In genomic region chrX:136148391-136148790, GRCh38 we compare ENCODE assay signal across 9 cellular contexts. TPM values are rescaled to one million over a fixed set of nuclear protein-coding genes. Genes with fewer than 3 reads are reported as not detected.
DNase-seq lines count a peak whose midpoint lies in the region; ATAC-seq and TF ChIP-seq lines count a peak whose summit lies in the region.
"Had no signal": no experiment of that assay in that cellular context is flagged by ENCODE, and none has a peak within 500 bp of the region (broad histone marks: within the 10 kb centered on the region; RNA-seq: fewer than 3 reads in every experiment).

No MANE protein-coding gene starts in this region.

- H4K8ac ChIP-seq in mesenchymal stem cell (ENCODE audit: low read length), result no peak overlapping the region

- in situ Hi-C loops in transverse colon (cut with MboI; ENCODE audit: low pct_ligation_motif_present in 1 of 4, low pct_unique_long_range_greater_than_20kb in 1 of 4, low sequenced_read_pairs in 3 of 4), result no loop called here

- H3K27ac Mint-ChIP-seq in activated T-cell treated with anti-CD3 and anti-CD28 coated beads, Interleukin-2, amount 50 U/mL, for 72 hours, result no peak overlapping the region

- H3K4me3 Mint-ChIP-seq in activated T-cell treated with anti-CD3 and anti-CD28 coated beads, Interleukin-2, amount 50 U/mL, for 72 hours, result peak overlapping the region; percentile 62 to 65

- peak overlapping the region; percentile 36 for H3K4me2 ChIP-seq in mesenchymal stem cell (ENCODE audit: low read length, poor library complexity, severe bottlenecking)

- peak overlapping the region; percentile 60 to 78 (median 66) for H3K4me3 ChIP-seq in breast epithelium
- H3K4me3 ChIP-seq in mesenchymal stem cell (ENCODE audit: insufficient read depth in 1 of 2, low read depth in 1 of 2, low read length in 2 of 2), result peak overlapping the region; percentile 75 to 81
- peak overlapping the region; percentile 1 to 70 (median 61) for H3K4me3 ChIP-seq in transverse colon

- TF ChIP-seq POLR2A in breast epithelium (IDR thresholded peaks at IDR 0.05) (no peak), transverse colon (IDR thresholded peaks at IDR 0.05) (no peak)

- H2BK12ac ChIP-seq in mesenchymal stem cell (ENCODE audit: low read length in 2 of 2), result no peak overlapping the region

- no peak overlapping the region for H3K18ac ChIP-seq in mesenchymal stem cell (ENCODE audit: low read depth in 1 of 2, low read length in 2 of 2)

- H3K36me3 Mint-ChIP-seq in activated T-cell treated with anti-CD3 and anti-CD28 coated beads, Interleukin-2, amount 50 U/mL, for 72 hours (ENCODE audit: insufficient read depth in 2 of 2), result no peaks in the 10 kb centered on the region

- no peak overlapping the region for H2BK120ac ChIP-seq in mesenchymal stem cell (ENCODE audit: low read depth, low read length)

- peaks cover 34% of the 10 kb centered on the region for H3K27me3 Mint-ChIP-seq in activated T-cell treated with anti-CD3 and anti-CD28 coated beads, Interleukin-2, amount 50 U/mL, for 72 hours (ENCODE audit: low read depth)

- no peak overlapping the region for H3K14ac ChIP-seq in mesenchymal stem cell (ENCODE audit: low read length in 2 of 2)

- peak overlapping the region; percentile 74 for H3K9ac ChIP-seq in mesenchymal stem cell (ENCODE audit: low read length)

- TF ChIP-seq CTCF in breast epithelium (IDR thresholded peaks at IDR 0.05) (no peak), transverse colon (IDR thresholded peaks at IDR 0.05) (no peak)

- no peak for ATAC-seq in activated T-cell treated with anti-CD3 and anti-CD28 coated beads, Interleukin-2, amount 50 U/mL, for 72 hours (replicated peaks in 1 of 2)
- ATAC-seq in left colon, result no peak

- no peak overlapping the region for H2AFZ ChIP-seq in mesenchymal stem cell (ENCODE audit: low read depth, low read length)

- no peaks in the 10 kb centered on the region for H3K79me1 ChIP-seq in mesenchymal stem cell (replicated peaks; ENCODE audit: low read length, poor library complexity, severe bottlenecking)

- H2BK15ac ChIP-seq in mesenchymal stem cell (ENCODE audit: low read depth, poor library complexity, severe bottlenecking), result no peak overlapping the region

- H3K27ac ChIP-seq in breast epithelium (peak overlapping the region; percentile 72 to 92), mesenchymal stem cell (ENCODE audit: low read length, poor library complexity, severe bottlenecking) (peak overlapping the region; percentile 13), transverse colon (peak overlapping the region; percentile 88 to 94 (median 90))

- DNase-seq in activated T-cell treated with anti-CD3 and anti-CD28 coated beads, Interleukin-2, amount 50 U/mL, for 72 hours, result no peak
- DNase-seq in activated T-cell treated with anti-CD3 and anti-CD28 coated beads, Interleukin-2, amount 50 U/mL, for 48 hours, result no peak
- DNase-seq in breast epithelium (ENCODE audit: low spot score in 2 of 2), result no peak
- no peak for DNase-seq in mesenchymal stem cell
- no peak for DNase-seq in transverse colon
- DNase-seq in left colon, result no peak
- DNase-seq in activated CD8-positive, alpha-beta memory T cell treated with anti-CD3 and anti-CD28 coated beads for 24 hours, result no peak
- no peak for DNase-seq in stimulated activated CD4-positive, alpha-beta T cell treated with anti-CD3 and anti-CD28 coated beads, Interleukin-2, amount 100 ng/mL, for 24 hours
- DNase-seq: DMS153 had no signal

- no peaks in the 10 kb centered on the region for H3K9me3 ChIP-seq in breast epithelium
- no peaks in the 10 kb centered on the region for H3K9me3 ChIP-seq in mesenchymal stem cell (ENCODE audit: control insufficient read depth, low read length)
- H3K9me3 ChIP-seq in transverse colon, result no peaks in the 10 kb centered on the region

- no peak overlapping the region for H3K23ac ChIP-seq in mesenchymal stem cell (ENCODE audit: low read length in 2 of 2)

- no peak overlapping the region for H2BK5ac ChIP-seq in mesenchymal stem cell (ENCODE audit: low read depth, low read length, poor library complexity, severe bottlenecking)

- H3K36me3 ChIP-seq in breast epithelium (no peaks in the 10 kb centered on the region), mesenchymal stem cell (ENCODE audit: control insufficient read depth in 1 of 2, insufficient read depth in 2 of 2, low read depth in 1 of 2, low read length in 2 of 2) (no peaks in the 10 kb centered on the region), transverse colon (no peaks in the 10 kb centered on the region)

- 12% methylated on average over 11 of the region's 17 CpGs for WGBS in mesenchymal stem cell
- WGBS in transverse colon (ENCODE audit: low coverage in 1 of 2), 2 donors, result 25 to 63% methylated on average over 4 to 17 of the region's 17 CpGs

- H3K9me3 Mint-ChIP-seq in activated T-cell treated with anti-CD3 and anti-CD28 coated beads, Interleukin-2, amount 50 U/mL, for 72 hours, result peaks cover 0 to 1% of the 10 kb centered on the region in 2 donors

- H3K27me3 ChIP-seq in breast epithelium (peaks cover 0 to 42% of the 10 kb centered on the region in 2 donors), mesenchymal stem cell (ENCODE audit: control insufficient read depth in 1 of 2, insufficient read depth in 1 of 2, low read length in 2 of 2) (peaks cover 0 to 16% of the 10 kb centered on the region in 2 experiments), transverse colon (no peaks in the 10 kb centered on the region)

- H3K4me1 Mint-ChIP-seq in activated T-cell treated with anti-CD3 and anti-CD28 coated beads, Interleukin-2, amount 50 U/mL, for 72 hours (ENCODE audit: low read depth), result peaks cover 26% of the 10 kb centered on the region

- H4K91ac ChIP-seq in mesenchymal stem cell (ENCODE audit: low read length), result no peak overlapping the region

- no peak overlapping the region for H3K4ac ChIP-seq in mesenchymal stem cell (ENCODE audit: low read depth in 1 of 2, low read length in 2 of 2)

- no peak overlapping the region for H2AK5ac ChIP-seq in mesenchymal stem cell (ENCODE audit: low read length, severe bottlenecking)

- intact Hi-C loops in breast epithelium (cut with DNase I; ENCODE audit: low total_unique reads), result no loop called here
- intact Hi-C loops in transverse colon (cut with DNase I; ENCODE audit: low total_unique reads), result loop anchor here (5.0 kb wide), 1 partner anchor 91 kb away; no protein-coding TSS in a partner anchor
- intact Hi-C loops in left colon (cut with DNase I, micrococcal nuclease), result no loop called here

- TF ChIP-seq EP300 in transverse colon (IDR thresholded peaks at IDR 0.05; ENCODE audit: low read depth), result no peak

- H3K4me1 ChIP-seq in breast epithelium (no peaks in the 10 kb centered on the region), mesenchymal stem cell (ENCODE audit: control insufficient read depth, insufficient read depth, low read depth, low read length) (peaks cover 3% of the 10 kb centered on the region), transverse colon (peaks cover 0 to 5% (median 2%) of the 10 kb centered on the region in 4 donors)

RNA-seq across cellular contexts. Expression of gene FHL1, which starts 1.1 kb away (rescaled TPM):
- total RNA-seq in activated T-cell treated with anti-CD3 and anti-CD28 coated beads, Interleukin-2, amount 50 U/mL, for 72 hours, result 10 to 100 TPM; 15.7 to 18.7 TPM
- total RNA-seq in breast epithelium (1,000 to 10,000 TPM in 1 of 3 donors, 100 to 1,000 TPM in 2; 299 to 1,250 (median 654) TPM), transverse colon (100 to 1,000 TPM; 139 to 617 (median 162) TPM), left colon (100 to 1,000 TPM in 1 of 2 donors, 10 to 100 TPM in 1; 24.8 to 175 TPM)
- polyA plus RNA-seq in mesenchymal stem cell (2013, experiment 1 of 2), result 225 TPM
- 234 TPM for polyA plus RNA-seq in mesenchymal stem cell (2013, experiment 2 of 2)

Comparison
In these comparisons a context has a peak if more than half of its experiments do, and no peak if none do; other contexts are left out.
1. H3K27ac ChIP-seq: peak in every context shown above with its lines; median percentile 90 in transverse colon; 82 in breast epithelium; 13 in mesenchymal stem cell.